Comparison of ENCODE assay signal across 8 cellular contexts in the genomic region with DNA sequence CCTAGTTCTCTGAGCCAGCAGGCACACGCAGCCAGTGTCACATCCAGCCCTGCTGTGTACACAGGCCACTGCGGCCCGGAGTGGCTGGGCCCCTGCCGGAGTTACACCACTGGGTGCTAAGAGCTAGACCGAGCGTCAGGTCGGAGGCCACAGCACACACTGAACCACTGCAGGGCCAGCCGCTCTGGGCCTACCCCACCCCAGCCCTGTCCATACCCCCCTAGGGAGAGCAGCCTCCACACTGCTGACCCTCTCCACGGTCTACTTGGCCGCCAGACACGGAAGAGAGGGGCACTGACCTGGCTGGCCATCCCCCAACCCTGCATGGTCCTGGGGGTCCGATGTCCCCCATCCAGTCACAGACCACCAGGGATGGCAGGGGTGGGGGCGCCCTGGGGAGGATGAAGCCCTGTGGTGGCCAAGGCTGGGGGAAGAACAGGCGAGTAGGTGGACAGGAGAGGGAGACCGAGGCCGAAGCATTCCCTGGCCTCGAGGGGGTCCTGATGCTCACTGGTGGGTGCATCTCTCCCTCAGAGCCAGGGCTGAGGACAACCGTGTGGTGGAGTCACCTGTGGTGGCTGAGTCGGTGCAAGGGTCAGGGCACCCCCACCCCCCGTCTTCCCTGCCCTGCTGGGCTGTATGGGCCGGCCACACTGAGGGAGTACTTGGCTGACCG. TPM values are rescaled to one million over a fixed set of nuclear protein-coding genes. Genes with fewer than 3 reads are reported as not detected.
DNase-seq lines count a peak whose midpoint lies in the region; ATAC-seq and TF ChIP-seq lines count a peak whose summit lies in the region.

No MANE protein-coding gene starts in this region.

- DNase-seq in GM12864 (ENCODE audit: low read depth), result no peak
- DNase-seq in heart left ventricle, result no peak
- DNase-seq in retina, result peak; percentile 11
- DNase-seq in NCI-H2171 (lab: John Stamatoyannopoulos, UW), result no peak
- DNase-seq in adrenal gland, result no peak
- DNase-seq in GM13976 (ENCODE audit: low spot score), result no peak

- peak overlapping the region; percentile 77 for H3K4me3 ChIP-seq in GM12864 (ENCODE audit: low read depth, low read length)
- peak overlapping the region in 11 of 12 donors; percentile 25 to 94 (median 68) for H3K4me3 ChIP-seq in heart left ventricle
- H3K4me3 ChIP-seq in adrenal gland, result peak overlapping the region in 1 of 4 donors; percentile 94

- H3K27ac ChIP-seq in VCaP (peak overlapping the region; percentile 60), heart left ventricle (peak overlapping the region in 11 of 12 donors; percentile 28 to 92 (median 58)), adrenal gland (no peak overlapping the region)

- peak in 2 of 4 donors; percentile 5 to 14 for ATAC-seq in heart left ventricle
- no peak for ATAC-seq in GM18867 (IDR thresholded peaks at IDR 0.05; ENCODE audit: unreplicated experiment)

- H3K36me3 ChIP-seq in heart left ventricle (peaks cover 0 to 2% (median 0%) of the 10 kb centered on the region in 9 donors), adrenal gland (replicated peaks in 1 of 2) (no peaks in the 10 kb centered on the region)

- no peak for TF ChIP-seq POLR2A in heart left ventricle (IDR thresholded peaks at IDR 0.05)
- TF ChIP-seq POLR2A in adrenal gland (IDR thresholded peaks at IDR 0.05), result no peak

- 84 to 86% (median 85%) methylated on average over 16 to 22 of the region's 22 CpGs for WGBS in heart left ventricle, 4 donors
- 86 to 93% (median 92%) methylated on average over 15 to 22 of the region's 22 CpGs for WGBS in adrenal gland, 4 donors

- TF ChIP-seq CTCF in GM12864 (IDR thresholded peaks at IDR 0.05; ENCODE audit: low read depth, low read length, missing control alignments) (no peak), VCaP (conservative IDR thresholded peaks at IDR 0.05) (no peak), heart left ventricle (IDR thresholded peaks at IDR 0.05) (no peak), adrenal gland (IDR thresholded peaks at IDR 0.05) (no peak), GM13976 (IDR thresholded peaks at IDR 0.05; ENCODE audit: borderline replicate concordance, control extremely low read depth, extremely low read depth, insufficient read depth, missing control alignments) (no peak)

- intact Hi-C loops in heart left ventricle (cut with DNase I) (loop anchor here in 2 of 10 donors (10.0 kb wide), 2 partner anchors 571 to 581 kb away; partner anchors contain the start of gene BANP (in 1 of the 2)), adrenal gland (cut with DNase I) (no loop called here)

- H3K27me3 ChIP-seq in heart left ventricle, result peaks cover 10 to 20% (median 12%) of the 10 kb centered on the region in 9 donors
- no peaks in the 10 kb centered on the region for H3K27me3 ChIP-seq in adrenal gland

- peaks cover 0 to 21% (median 9%) of the 10 kb centered on the region in 12 donors for H3K4me1 ChIP-seq in heart left ventricle
- H3K4me1 ChIP-seq in adrenal gland (replicated peaks in 1 of 2), result peaks cover 6 to 21% of the 10 kb centered on the region in 2 donors

- H3K9me3 ChIP-seq in heart left ventricle (no peaks in the 10 kb centered on the region), adrenal gland (replicated peaks in 1 of 3) (no peaks in the 10 kb centered on the region)

- in situ Hi-C loops in GM13976 (cut with MboI; ENCODE audit: low sequenced_read_pairs, unreplicated experiment), result loop anchor here (25.0 kb wide), 1 partner anchor 98 kb away; no protein-coding TSS in a partner anchor

RNA-seq across cellular contexts. Expression of gene ZC3H18, which starts 34.9 kb away (rescaled TPM):
- 10 to 100 TPM in 8 of 9 donors, 1 to 10 TPM in 1; 8.4 to 28.4 (median 21.9) TPM for total RNA-seq in heart left ventricle
- polyA plus RNA-seq in heart left ventricle, result 10 to 100 TPM; 20.5 to 23.7 TPM
- 10 to 100 TPM; 11.8 to 40.2 (median 21.8) TPM for total RNA-seq in adrenal gland
- 10 to 100 TPM; 17.4 to 49.1 (median 34.0) TPM for polyA plus RNA-seq in adrenal gland

Comparison
In these comparisons a context has a peak if more than half of its experiments do, and no peak if none do; other contexts are left out.
1. H3K27ac ChIP-seq: peak in VCaP (single experiment) and heart left ventricle (11 of 12); none in adrenal gland (0 of 5).